ENCODE assay signal across 16 cellular contexts in the genomic region with DNA sequence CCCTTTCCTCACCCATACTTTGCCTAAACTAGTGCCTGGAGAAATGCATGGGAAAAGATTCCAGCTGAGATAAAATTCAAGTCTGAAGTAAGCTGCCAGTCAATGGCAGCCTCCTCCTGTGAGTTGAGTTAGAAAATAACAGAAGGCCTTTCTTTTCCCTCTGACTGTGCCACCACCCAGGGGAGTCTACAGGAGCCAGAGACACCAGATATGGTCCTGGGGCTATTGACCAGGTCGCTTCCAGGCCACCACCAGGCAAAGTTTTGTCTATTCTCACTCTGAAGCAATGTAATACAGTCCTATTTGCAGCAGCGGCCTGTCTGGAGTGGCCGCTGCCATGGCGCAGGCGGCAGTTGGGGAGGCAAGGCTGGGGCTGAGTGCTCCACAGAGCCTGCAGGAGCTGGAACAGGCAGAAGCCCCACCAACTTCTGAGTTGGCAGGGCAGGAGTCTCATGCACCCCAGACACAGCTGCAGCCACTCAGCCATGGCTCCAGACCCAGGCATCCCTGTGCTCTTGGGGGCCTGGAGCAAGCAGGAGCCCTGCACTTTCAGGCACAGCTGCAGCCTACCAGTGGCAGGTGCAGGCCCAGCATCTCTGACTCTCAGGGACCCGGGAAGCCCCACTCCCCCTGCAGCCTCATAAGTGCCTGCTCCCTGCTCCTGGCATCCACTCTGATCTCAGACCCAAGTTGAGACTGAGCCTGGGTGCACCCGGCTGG.
"Had no signal": no experiment of that assay in that cellular context is flagged by ENCODE, and none has a peak within 500 bp of the region (broad histone marks: within the 10 kb centered on the region; RNA-seq: fewer than 3 reads in every experiment).

No MANE protein-coding gene starts in this region.

- H3K27ac ChIP-seq: cardiac muscle cell, foreskin keratinocyte, parathyroid adenoma, tibial artery had no signal

- H3K4me3 Mint-ChIP-seq: dendritic cell treated with granulocyte-macrophage colony-stimulating factor and Interleukin-4, amounts not matched to agents 40 ng/mL and 50 ng/mL, for 4 days; effector memory CD8-positive, alpha-beta T cell; mesothelial cell of epicardium; natural killer cell treated with Interleukin-12 subunit alpha and Interleukin-12 subunit beta and Interleukin-15 and Interleukin-18, amount 100 ng/mL, for 72 hours; stimulated activated naive CD8-positive, alpha-beta T cell treated with anti-CD3 and anti-CD28 coated beads, Interleukin-15, Interleukin-2, amounts not matched to agents 100 ng/mL and 50 ng/mL, for 24 hours had no signal

- H3K36me3 ChIP-seq: cardiac muscle cell, tibial artery had no signal

- H3K27me3 Mint-ChIP-seq: dendritic cell treated with granulocyte-macrophage colony-stimulating factor and Interleukin-4, amounts not matched to agents 40 ng/mL and 50 ng/mL, for 4 days; effector memory CD8-positive, alpha-beta T cell; natural killer cell treated with Interleukin-12 subunit alpha and Interleukin-12 subunit beta and Interleukin-15 and Interleukin-18, amount 100 ng/mL, for 72 hours; stimulated activated naive CD8-positive, alpha-beta T cell treated with anti-CD3 and anti-CD28 coated beads, Interleukin-15, Interleukin-2, amounts not matched to agents 100 ng/mL and 50 ng/mL, for 24 hours had no signal

- H3K4me3 ChIP-seq: cardiac muscle cell, smooth muscle cell, tibial artery had no signal

- H2AFZ ChIP-seq: parathyroid adenoma had no signal

- H3K9ac ChIP-seq: parathyroid adenoma had no signal

- H3K27me3 ChIP-seq: cardiac muscle cell, foreskin keratinocyte, tibial artery had no signal

- H3K4me2 ChIP-seq: smooth muscle cell had no signal

- H3K36me3 Mint-ChIP-seq: mesothelial cell of epicardium had no signal

- DNase-seq: cerebellar nuclear complex; effector memory CD8-positive, alpha-beta T cell; foreskin keratinocyte; kidney glomerular epithelial cell; mammary epithelial cell; right cardiac atrium; stimulated activated CD4-positive, alpha-beta T cell treated with anti-CD3 and anti-CD28 coated beads, Interleukin-2, amount 100 ng/mL, for 48 hours; tibial artery had no signal

- H3K4me1 ChIP-seq: parathyroid adenoma, tibial artery had no signal

- H3K79me2 ChIP-seq: parathyroid adenoma had no signal

- ATAC-seq: effector memory CD8-positive, alpha-beta T cell; foreskin keratinocyte; left lobe of liver; natural killer cell treated with Interleukin-12 subunit alpha and Interleukin-12 subunit beta and Interleukin-15 and Interleukin-18, amount 100 ng/mL, for 72 hours; right cardiac atrium had no signal

- H3K27ac Mint-ChIP-seq: dendritic cell treated with granulocyte-macrophage colony-stimulating factor and Interleukin-4, amounts not matched to agents 40 ng/mL and 50 ng/mL, for 4 days; effector memory CD8-positive, alpha-beta T cell; mesothelial cell of epicardium; natural killer cell treated with Interleukin-12 subunit alpha and Interleukin-12 subunit beta and Interleukin-15 and Interleukin-18, amount 100 ng/mL, for 72 hours; stimulated activated naive CD8-positive, alpha-beta T cell treated with anti-CD3 and anti-CD28 coated beads, Interleukin-15, Interleukin-2, amounts not matched to agents 100 ng/mL and 50 ng/mL, for 24 hours had no signal
